In the genomic region with DNA sequence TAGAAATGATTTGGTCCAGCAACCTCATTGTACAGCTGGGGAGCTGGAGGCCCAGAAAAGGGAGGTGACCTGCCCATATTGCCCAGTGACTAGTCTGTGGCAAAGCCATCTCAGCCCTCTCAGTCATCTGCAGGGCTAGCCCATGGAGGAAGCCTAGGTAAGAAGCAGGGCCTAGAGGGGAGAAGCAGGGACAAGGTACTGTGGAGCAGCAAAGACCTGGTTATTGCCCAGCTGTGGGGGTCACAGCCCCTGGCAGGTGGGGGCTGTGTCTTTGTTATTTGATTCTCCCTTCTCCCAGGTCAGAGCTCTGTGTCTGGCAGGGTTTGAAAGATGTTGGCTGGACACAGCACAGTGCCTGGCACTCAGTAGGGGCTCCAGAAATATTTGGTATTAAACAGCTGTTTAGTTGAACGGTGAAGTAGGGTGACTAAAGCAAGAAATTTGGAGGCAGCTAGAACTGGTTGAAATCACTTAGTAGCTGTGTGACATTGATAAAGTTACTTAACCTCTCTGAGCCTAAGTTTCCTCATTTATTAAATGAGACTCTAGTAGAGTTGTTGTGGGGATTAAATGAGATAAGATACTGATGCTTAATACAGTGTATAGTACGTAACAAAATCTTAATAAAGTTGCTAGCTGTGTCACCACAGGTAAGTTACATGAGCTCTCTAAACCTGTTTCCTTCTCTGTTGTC, we compare ENCODE assay signal across 9 cellular contexts. TPM values are rescaled to one million over a fixed set of nuclear protein-coding genes. Genes with fewer than 3 reads are reported as not detected.
DNase-seq lines count a peak whose midpoint lies in the region; ATAC-seq and TF ChIP-seq lines count a peak whose summit lies in the region.
"Had no signal": no experiment of that assay in that cellular context is flagged by ENCODE, and none has a peak within 500 bp of the region (broad histone marks: within the 10 kb centered on the region; RNA-seq: fewer than 3 reads in every experiment).

No MANE protein-coding gene starts in this region.

- TF ChIP-seq POLR2A in gastroesophageal sphincter (IDR thresholded peaks at IDR 0.05) (no peak), spleen (IDR thresholded peaks at IDR 0.05) (no peak)

- POLR2A ChIA-PET in WTC11 (lab: Charles Lee), result interaction anchor here (0.6 kb wide), 1 partner anchor 33 kb away, joined by 4 read pairs; no protein-coding TSS in a partner anchor

- H3K36me3 ChIP-seq in gastroesophageal sphincter (no peaks in the 10 kb centered on the region), spleen (no peaks in the 10 kb centered on the region)

- H3K27ac ChIP-seq in gastroesophageal sphincter, result peak overlapping the region in 3 of 4 donors; percentile 75 to 80 (median 79)
- H3K27ac ChIP-seq in spleen, result peak overlapping the region in 6 of 8 donors; percentile 17 to 95 (median 73)

- H3K4me3 Mint-ChIP-seq in HFFc6 (no peak overlapping the region), WTC11 (no peak overlapping the region)

- H3K27me3 ChIP-seq in gastroesophageal sphincter, result no peaks in the 10 kb centered on the region
- H3K27me3 ChIP-seq in spleen (replicated peaks in 1 of 7), result no peaks in the 10 kb centered on the region

- TF ChIP-seq CTCF in HFFc6 (IDR thresholded peaks at IDR 0.05) (no peak), WTC11 (IDR thresholded peaks at IDR 0.05) (no peak), gastroesophageal sphincter (IDR thresholded peaks at IDR 0.05) (no peak), spleen (IDR thresholded peaks at IDR 0.05 in 8 of 11, conservative IDR thresholded peaks at IDR 0.05 in 3 of 11) (no peak)

- H3K36me3 Mint-ChIP-seq in HFFc6 (ENCODE audit: low read depth) (no peaks in the 10 kb centered on the region), WTC11 (no peaks in the 10 kb centered on the region)

- H3K9me3 ChIP-seq in gastroesophageal sphincter (no peaks in the 10 kb centered on the region), spleen (no peaks in the 10 kb centered on the region)

- intact Hi-C loops in spleen (cut with DNase I; ENCODE audit: low total_unique reads), result no loop called here

- WGBS in gastroesophageal sphincter (ENCODE audit: low coverage in 1 of 2), 2 donors, result 58 to 67% methylated on average over 2 of the region's 2 CpGs
- WGBS in spleen, 5 donors, result 75 to 82% (median 81%) methylated on average over 2 of the region's 2 CpGs

- ATAC-seq in WTC11 (no peak), gastroesophageal sphincter (no peak)

- H3K4me1 Mint-ChIP-seq in HFFc6 (ENCODE audit: low read depth) (peaks cover 61% of the 10 kb centered on the region), WTC11 (peaks cover 26% of the 10 kb centered on the region)

- H3K4me1 ChIP-seq in gastroesophageal sphincter (peaks cover 0 to 71% (median 51%) of the 10 kb centered on the region in 3 donors), spleen (peaks cover 35 to 85% (median 68%) of the 10 kb centered on the region in 6 donors)

- CTCF ChIA-PET in WTC11 (lab: Charles Lee), result interaction anchor here (0.9 to 5.4 kb wide), 11 partner anchors 9 to 193 kb away, joined by 3 to 44 read pairs (median 4); no protein-coding TSS in a partner anchor

- H3K4me3 ChIP-seq in gastroesophageal sphincter (no peak overlapping the region), spleen (no peak overlapping the region)

- DNase-seq in HFFc6 (no peak), WTC11 (ENCODE audit: low spot score) (no peak), spleen (no peak), NCI-H187 treated with DMSO at 0.1 percent for 48 hours (lab: John Stamatoyannopoulos, UW) (no peak), ureter (ENCODE audit: low spot score) (no peak), DMS 273 (lab: John Stamatoyannopoulos, UW; ENCODE audit: unreplicated experiment) (no peak)
- DNase-seq in stimulated activated CD4-positive, alpha-beta T cell treated with anti-CD3 and anti-CD28 coated beads, Interleukin-4, amount 100 ng/mL, for 4 hours, result no peak
- DNase-seq: NK-92 treated with Interleukin-12 subunit alpha and Interleukin-12 subunit beta, amount 100 ng/mL, for 24 hours had no signal

- H3K27me3 Mint-ChIP-seq in HFFc6 (ENCODE audit: insufficient read depth), result peaks cover 4% of the 10 kb centered on the region
- H3K27me3 Mint-ChIP-seq in WTC11 (ENCODE audit: low read depth), result no peaks in the 10 kb centered on the region

- no peak for TF ChIP-seq EP300 in gastroesophageal sphincter (IDR thresholded peaks at IDR 0.05)

- H3K9me3 Mint-ChIP-seq in HFFc6 (no peaks in the 10 kb centered on the region), WTC11 (no peaks in the 10 kb centered on the region)

- H3K27ac Mint-ChIP-seq in HFFc6 (peak overlapping the region; percentile 100), WTC11 (peak overlapping the region; percentile 65; the same call in 1 of the 2 replicates)

TF ChIP-seq in WTC11, 78 proteins besides CTCF, POLR2A, EP300 and RAD21:
- no peak for TF ChIP-seq SP1 (CRISPR knock-in tag; conservative IDR thresholded peaks at IDR 0.05)
- TF ChIP-seq HMGA2 (CRISPR knock-in tag; IDR thresholded peaks at IDR 0.05), result no peak
- TF ChIP-seq JAZF1 (CRISPR knock-in tag; IDR thresholded peaks at IDR 0.05), result no peak
- no peak for TF ChIP-seq ATF1 (CRISPR knock-in tag; IDR thresholded peaks at IDR 0.05)
- TF ChIP-seq ELF4 (CRISPR knock-in tag; IDR thresholded peaks at IDR 0.05; ENCODE audit: low read depth), result no peak
- no peak for TF ChIP-seq TP53 (CRISPR knock-in tag; IDR thresholded peaks at IDR 0.05)
- TF ChIP-seq, protein P1, sequence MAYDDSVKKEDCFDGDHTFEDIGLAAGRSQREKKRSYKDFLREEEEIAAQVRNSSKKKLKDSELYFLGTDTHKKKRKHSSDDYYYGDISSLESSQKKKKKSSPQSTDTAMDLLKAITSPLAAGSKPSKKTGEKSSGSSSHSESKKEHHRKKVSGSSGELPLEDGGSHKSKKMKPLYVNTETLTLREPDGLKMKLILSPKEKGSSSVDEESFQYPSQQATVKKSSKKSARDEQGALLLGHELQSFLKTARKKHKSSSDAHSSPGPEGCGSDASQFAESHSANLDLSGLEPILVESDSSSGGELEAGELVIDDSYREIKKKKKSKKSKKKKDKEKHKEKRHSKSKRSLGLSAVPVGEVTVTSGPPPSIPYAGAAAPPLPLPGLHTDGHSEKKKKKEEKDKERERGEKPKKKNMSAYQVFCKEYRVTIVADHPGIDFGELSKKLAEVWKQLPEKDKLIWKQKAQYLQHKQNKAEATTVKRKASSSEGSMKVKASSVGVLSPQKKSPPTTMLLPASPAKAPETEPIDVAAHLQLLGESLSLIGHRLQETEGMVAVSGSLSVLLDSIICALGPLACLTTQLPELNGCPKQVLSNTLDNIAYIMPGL (CRISPR knock-in tag; IDR thresholded peaks at IDR 0.05), result no peak

RNA-seq across cellular contexts. Expression of a gene that starts 17.3 kb away (rescaled TPM):
- total RNA-seq in HFFc6 (2021; fragmentation: NEBNext Ultra II Directional; extraction: Animal tissue kit (Norgen Biotek cat#: 25700)), result not detected
- 0.37 to 0.92 TPM (median 0.57 TPM) in 3 replicates for total RNA-seq in WTC11 (2021)
- total RNA-seq in gastroesophageal sphincter, result 1 to 10 TPM in 1 of 4 donors, under 1 TPM in 2, not detected in 1; 0.15 to 2.2 (median 0.35) TPM
- 10 to 100 TPM; 31.9 to 77.4 (median 49.9) TPM for total RNA-seq in spleen
- polyA plus RNA-seq in spleen, result 10 to 100 TPM; 29.0 to 79.1 (median 63.5) TPM
- 0.57 TPM for total RNA-seq in ureter

RNA-seq across cellular contexts. Expression of a gene that starts 46.5 kb away (rescaled TPM):
- under 1 TPM in 1 of 6 experiments, not detected in 5; 0.17 TPM for total RNA-seq in HFFc6 (2021; fragmentation: NEBNext Ultra II Directional; extraction: Animal tissue kit (Norgen Biotek cat#: 25700))
- 0.55 to 0.87 TPM (median 0.80 TPM) in 3 replicates for total RNA-seq in WTC11 (2021)
- total RNA-seq in gastroesophageal sphincter, result 1 to 10 TPM in 1 of 4 donors, not detected in 3; 2.2 TPM
- total RNA-seq in spleen, result 1 to 10 TPM in 1 of 7 donors, under 1 TPM in 5, not detected in 1; 0.14 to 1.3 (median 0.41) TPM
- under 1 TPM; 0.15 to 0.45 (median 0.21) TPM for polyA plus RNA-seq in spleen
- total RNA-seq in ureter, result 53.1 TPM

Comparison
In these comparisons a context has a peak if more than half of its experiments do, and no peak if none do; other contexts are left out.
1. RNA of a gene that starts 17.3 kb away (total RNA-seq): 31.9 to 77.4 TPM in spleen; 0.57 TPM in ureter (single experiment), 0.37 to 0.92 TPM in WTC11, 0.15 to 2.2 TPM in gastroesophageal sphincter and not detected in HFFc6; every median in the first group is over 10 times any median in the second.
2. RNA of a gene that starts 46.5 kb away (total RNA-seq): 53.1 TPM in ureter (single experiment); 0.55 to 0.87 TPM in WTC11, 0.14 to 1.3 TPM in spleen, 2.2 TPM in gastroesophageal sphincter and 0.17 TPM in HFFc6; every median in the first group is over 10 times any median in the second.